In genomic region chr4:54658321-54659093, GRCh38 we compare ENCODE assay signal across 1 cellular context.
A peak's percentile ranks its signal among the peaks of the same experiment; 100 is the strongest.
TF ChIP-seq lines count a peak whose summit lies in the region.

No MANE protein-coding gene starts in this region.

TF ChIP-seq in IMR-90, 13 proteins besides CTCF, POLR2A, EP300 and RAD21 (continued from another document):
- TF ChIP-seq MXI1 (IDR thresholded peaks at IDR 0.05; ENCODE audit: borderline replicate concordance, low read depth, low read length) (0 out of 2 replicates have a peak, but pooled peaks have one; percentile 8), NFE2L2 (IDR thresholded peaks at IDR 0.05; ENCODE audit: low read depth, low read length) (no peak)
TF ChIP-seq in IMR-90: peak in this region for 2.
